1 cellular context compared by ENCODE assay signal in the genomic region with DNA sequence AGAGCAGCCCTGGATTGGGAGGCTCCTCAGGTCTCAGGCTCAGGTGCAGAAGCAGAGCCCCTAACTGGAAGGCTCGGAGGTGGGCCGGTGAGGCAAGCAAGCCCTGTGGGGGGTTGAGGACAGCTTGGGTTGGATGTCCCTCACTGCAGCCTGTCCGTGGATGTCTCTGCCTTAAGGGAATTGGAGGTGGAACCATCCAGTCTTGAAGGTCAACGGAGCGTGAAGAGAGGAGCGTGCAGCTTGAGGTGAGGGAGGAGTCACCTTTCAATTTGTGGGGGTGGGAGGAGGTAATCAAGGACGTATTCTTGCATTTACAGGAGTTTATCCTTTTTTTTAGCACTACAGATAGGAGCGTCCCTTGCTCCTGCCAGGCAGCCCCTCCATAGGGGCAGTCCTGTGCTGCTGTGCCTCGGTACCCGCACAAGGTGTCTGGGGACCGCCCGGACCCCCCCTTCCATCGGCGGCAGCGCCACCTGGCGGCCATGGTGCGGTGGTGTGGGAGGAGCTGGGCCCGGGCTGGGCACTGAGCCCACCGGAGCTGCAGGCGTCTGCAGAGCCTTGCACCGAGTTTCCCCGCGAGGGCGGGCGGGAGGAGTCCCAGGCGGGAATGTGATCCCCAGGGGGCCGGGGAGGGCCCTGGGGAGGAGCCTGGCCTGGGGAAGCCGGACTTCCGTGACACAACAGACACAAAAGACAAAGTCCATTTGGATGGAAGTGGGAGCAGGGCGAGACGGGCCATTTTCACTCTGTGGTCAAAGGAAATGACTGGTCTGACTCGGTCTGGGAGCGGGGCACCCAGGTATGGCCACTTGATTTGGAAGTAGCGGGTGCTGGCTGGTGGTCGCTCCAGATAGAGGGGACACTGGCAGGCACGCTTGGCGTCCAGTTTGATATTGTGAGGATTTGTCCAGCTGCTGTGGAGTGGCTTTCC.
A peak's percentile ranks its signal among the peaks of the same experiment; 100 is the strongest.
TF ChIP-seq lines count a peak whose summit lies in the region.

No MANE protein-coding gene starts in this region.

TF ChIP-seq in HepG2, 621 proteins besides CTCF, POLR2A, EP300 and RAD21 (continued from another document and continues in another):
- TF ChIP-seq, protein P1, sequence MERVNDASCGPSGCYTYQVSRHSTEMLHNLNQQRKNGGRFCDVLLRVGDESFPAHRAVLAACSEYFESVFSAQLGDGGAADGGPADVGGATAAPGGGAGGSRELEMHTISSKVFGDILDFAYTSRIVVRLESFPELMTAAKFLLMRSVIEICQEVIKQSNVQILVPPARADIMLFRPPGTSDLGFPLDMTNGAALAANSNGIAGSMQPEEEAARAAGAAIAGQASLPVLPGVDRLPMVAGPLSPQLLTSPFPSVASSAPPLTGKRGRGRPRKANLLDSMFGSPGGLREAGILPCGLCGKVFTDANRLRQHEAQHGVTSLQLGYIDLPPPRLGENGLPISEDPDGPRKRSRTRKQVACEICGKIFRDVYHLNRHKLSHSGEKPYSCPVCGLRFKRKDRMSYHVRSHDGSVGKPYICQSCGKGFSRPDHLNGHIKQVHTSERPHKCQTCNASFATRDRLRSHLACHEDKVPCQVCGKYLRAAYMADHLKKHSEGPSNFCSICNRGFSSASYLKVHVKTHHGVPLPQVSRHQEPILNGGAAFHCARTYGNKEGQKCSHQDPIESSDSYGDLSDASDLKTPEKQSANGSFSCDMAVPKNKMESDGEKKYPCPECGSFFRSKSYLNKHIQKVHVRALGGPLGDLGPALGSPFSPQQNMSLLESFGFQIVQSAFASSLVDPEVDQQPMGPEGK (CRISPR knock-in tag; IDR thresholded peaks at IDR 0.05), result peak; percentile 99
- TF ChIP-seq NFIB (CRISPR knock-in tag; IDR thresholded peaks at IDR 0.05; ENCODE audit: borderline replicate concordance) (no peak), ZFP82 (CRISPR knock-in tag; IDR thresholded peaks at IDR 0.05; ENCODE audit: borderline replicate concordance) (peak; percentile 77; the same call in 1 of the 2 replicates), ARNT2 (CRISPR knock-in tag; IDR thresholded peaks at IDR 0.05; ENCODE audit: low read depth) (peak; percentile 68; the same call in 1 of the 2 replicates), CBX2 (IDR thresholded peaks at IDR 0.05; ENCODE audit: low read depth, low read length) (no peak), CBX2 (CRISPR knock-in tag; IDR thresholded peaks at IDR 0.05; ENCODE audit: low read depth) (no peak), EHMT2 (IDR thresholded peaks at IDR 0.05; ENCODE audit: borderline replicate concordance, low read depth, low read length) (no peak), NR1H2 (CRISPR knock-in tag; IDR thresholded peaks at IDR 0.05; ENCODE audit: borderline replicate concordance, low read depth) (no peak), SOX13 (IDR thresholded peaks at IDR 0.05) (no peak), SOX13 (CRISPR knock-in tag; conservative IDR thresholded peaks at IDR 0.05 in 1 of 2, IDR thresholded peaks at IDR 0.05 in 1 of 2) (peak in 1 of 2 experiments; percentile 74; a peak in 2 of 4 replicates), SOX6 (IDR thresholded peaks at IDR 0.05) (no peak), SOX6 (CRISPR knock-in tag; IDR thresholded peaks at IDR 0.05) (peak; percentile 81), MXI1 (IDR thresholded peaks at IDR 0.05; ENCODE audit: borderline replicate concordance, low read depth, low read length) (peak; percentile 77; the same call in 1 of the 3 replicates), SRF (IDR thresholded peaks at IDR 0.05; ENCODE audit: low read depth, low read length) (no peak), KLF12 (CRISPR knock-in tag; IDR thresholded peaks at IDR 0.05; ENCODE audit: borderline replicate concordance) (peak; percentile 92), REXO4 (CRISPR knock-in tag; IDR thresholded peaks at IDR 0.05; ENCODE audit: borderline replicate concordance) (no peak), ARHGAP35 (CRISPR knock-in tag; IDR thresholded peaks at IDR 0.05; ENCODE audit: borderline replicate concordance) (peak; percentile 53; the same call in 1 of the 2 replicates), ZNF777 (CRISPR knock-in tag; IDR thresholded peaks at IDR 0.05) (peak; percentile 73), ZSCAN9 (CRISPR knock-in tag; IDR thresholded peaks at IDR 0.05; ENCODE audit: borderline replicate concordance) (peak; percentile 48; the same call in 1 of the 2 replicates), ZNF563 (CRISPR knock-in tag; IDR thresholded peaks at IDR 0.05) (no peak), ZNF75D (CRISPR knock-in tag; IDR thresholded peaks at IDR 0.05; ENCODE audit: borderline replicate concordance) (no peak), ZNF256 (CRISPR knock-in tag; conservative IDR thresholded peaks at IDR 0.05) (0 out of 2 replicates have a peak, but pooled peaks have one; percentile 80), ZNF629 (CRISPR knock-in tag; conservative IDR thresholded peaks at IDR 0.05) (peak; percentile 65), PHF5A (CRISPR knock-in tag; IDR thresholded peaks at IDR 0.05; ENCODE audit: low read depth, unreplicated experiment) (no peak), HMG20A (CRISPR knock-in tag; IDR thresholded peaks at IDR 0.05; ENCODE audit: borderline replicate concordance) (peak; percentile 42; the same call in 1 of the 2 replicates), ZNF124 (CRISPR knock-in tag; IDR thresholded peaks at IDR 0.05) (peak; percentile 80; the same call in 1 of the 2 replicates), MAFF (IDR thresholded peaks at IDR 0.05; ENCODE audit: low read depth, low read length) (no peak), CEBPB (IDR thresholded peaks at IDR 0.05; ENCODE audit: borderline replicate concordance, low read depth, low read length) (no peak; the same call in 1 of the 2 replicates), MIER2 (CRISPR knock-in tag; IDR thresholded peaks at IDR 0.05) (no peak), SAFB2 (CRISPR knock-in tag; IDR thresholded peaks at IDR 0.05; ENCODE audit: borderline replicate concordance, low read depth) (no peak; the same call in 1 of the 2 replicates)
- TF ChIP-seq, protein P2, sequence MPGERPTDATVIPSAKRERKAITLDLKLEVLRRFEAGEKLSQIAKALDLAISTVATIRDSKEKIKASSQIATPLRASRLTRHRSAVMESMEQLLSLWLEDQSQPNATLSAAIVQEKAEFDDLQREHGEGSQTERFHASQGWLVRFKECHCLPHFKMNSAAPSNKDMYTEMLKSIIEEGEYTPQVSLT (CRISPR knock-in tag; IDR thresholded peaks at IDR 0.05; ENCODE audit: borderline replicate concordance, low read depth), result no peak
- TF ChIP-seq, protein P3, sequence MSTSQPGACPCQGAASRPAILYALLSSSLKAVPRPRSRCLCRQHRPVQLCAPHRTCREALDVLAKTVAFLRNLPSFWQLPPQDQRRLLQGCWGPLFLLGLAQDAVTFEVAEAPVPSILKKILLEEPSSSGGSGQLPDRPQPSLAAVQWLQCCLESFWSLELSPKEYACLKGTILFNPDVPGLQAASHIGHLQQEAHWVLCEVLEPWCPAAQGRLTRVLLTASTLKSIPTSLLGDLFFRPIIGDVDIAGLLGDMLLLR (CRISPR knock-in tag; IDR thresholded peaks at IDR 0.05), result no peak
- TF ChIP-seq, protein P4, sequence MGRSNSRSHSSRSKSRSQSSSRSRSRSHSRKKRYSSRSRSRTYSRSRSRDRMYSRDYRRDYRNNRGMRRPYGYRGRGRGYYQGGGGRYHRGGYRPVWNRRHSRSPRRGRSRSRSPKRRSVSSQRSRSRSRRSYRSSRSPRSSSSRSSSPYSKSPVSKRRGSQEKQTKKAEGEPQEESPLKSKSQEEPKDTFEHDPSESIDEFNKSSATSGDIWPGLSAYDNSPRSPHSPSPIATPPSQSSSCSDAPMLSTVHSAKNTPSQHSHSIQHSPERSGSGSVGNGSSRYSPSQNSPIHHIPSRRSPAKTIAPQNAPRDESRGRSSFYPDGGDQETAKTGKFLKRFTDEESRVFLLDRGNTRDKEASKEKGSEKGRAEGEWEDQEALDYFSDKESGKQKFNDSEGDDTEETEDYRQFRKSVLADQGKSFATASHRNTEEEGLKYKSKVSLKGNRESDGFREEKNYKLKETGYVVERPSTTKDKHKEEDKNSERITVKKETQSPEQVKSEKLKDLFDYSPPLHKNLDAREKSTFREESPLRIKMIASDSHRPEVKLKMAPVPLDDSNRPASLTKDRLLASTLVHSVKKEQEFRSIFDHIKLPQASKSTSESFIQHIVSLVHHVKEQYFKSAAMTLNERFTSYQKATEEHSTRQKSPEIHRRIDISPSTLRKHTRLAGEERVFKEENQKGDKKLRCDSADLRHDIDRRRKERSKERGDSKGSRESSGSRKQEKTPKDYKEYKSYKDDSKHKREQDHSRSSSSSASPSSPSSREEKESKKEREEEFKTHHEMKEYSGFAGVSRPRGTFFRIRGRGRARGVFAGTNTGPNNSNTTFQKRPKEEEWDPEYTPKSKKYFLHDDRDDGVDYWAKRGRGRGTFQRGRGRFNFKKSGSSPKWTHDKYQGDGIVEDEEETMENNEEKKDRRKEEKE (IDR thresholded peaks at IDR 0.05), result no peak
- TF ChIP-seq, protein P5, sequence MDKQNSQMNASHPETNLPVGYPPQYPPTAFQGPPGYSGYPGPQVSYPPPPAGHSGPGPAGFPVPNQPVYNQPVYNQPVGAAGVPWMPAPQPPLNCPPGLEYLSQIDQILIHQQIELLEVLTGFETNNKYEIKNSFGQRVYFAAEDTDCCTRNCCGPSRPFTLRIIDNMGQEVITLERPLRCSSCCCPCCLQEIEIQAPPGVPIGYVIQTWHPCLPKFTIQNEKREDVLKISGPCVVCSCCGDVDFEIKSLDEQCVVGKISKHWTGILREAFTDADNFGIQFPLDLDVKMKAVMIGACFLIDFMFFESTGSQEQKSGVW (CRISPR knock-in tag; IDR thresholded peaks at IDR 0.05; ENCODE audit: borderline replicate concordance), result no peak
- TF ChIP-seq, protein P6, sequence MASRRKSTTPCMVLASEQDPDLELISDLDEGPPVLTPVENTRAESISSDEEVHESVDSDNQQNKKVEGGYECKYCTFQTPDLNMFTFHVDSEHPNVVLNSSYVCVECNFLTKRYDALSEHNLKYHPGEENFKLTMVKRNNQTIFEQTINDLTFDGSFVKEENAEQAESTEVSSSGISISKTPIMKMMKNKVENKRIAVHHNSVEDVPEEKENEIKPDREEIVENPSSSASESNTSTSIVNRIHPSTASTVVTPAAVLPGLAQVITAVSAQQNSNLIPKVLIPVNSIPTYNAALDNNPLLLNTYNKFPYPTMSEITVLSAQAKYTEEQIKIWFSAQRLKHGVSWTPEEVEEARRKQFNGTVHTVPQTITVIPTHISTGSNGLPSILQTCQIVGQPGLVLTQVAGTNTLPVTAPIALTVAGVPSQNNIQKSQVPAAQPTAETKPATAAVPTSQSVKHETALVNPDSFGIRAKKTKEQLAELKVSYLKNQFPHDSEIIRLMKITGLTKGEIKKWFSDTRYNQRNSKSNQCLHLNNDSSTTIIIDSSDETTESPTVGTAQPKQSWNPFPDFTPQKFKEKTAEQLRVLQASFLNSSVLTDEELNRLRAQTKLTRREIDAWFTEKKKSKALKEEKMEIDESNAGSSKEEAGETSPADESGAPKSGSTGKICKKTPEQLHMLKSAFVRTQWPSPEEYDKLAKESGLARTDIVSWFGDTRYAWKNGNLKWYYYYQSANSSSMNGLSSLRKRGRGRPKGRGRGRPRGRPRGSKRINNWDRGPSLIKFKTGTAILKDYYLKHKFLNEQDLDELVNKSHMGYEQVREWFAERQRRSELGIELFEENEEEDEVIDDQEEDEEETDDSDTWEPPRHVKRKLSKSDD (CRISPR knock-in tag; IDR thresholded peaks at IDR 0.05; ENCODE audit: low read depth), result peak; percentile 91
- TF ChIP-seq, protein P7, sequence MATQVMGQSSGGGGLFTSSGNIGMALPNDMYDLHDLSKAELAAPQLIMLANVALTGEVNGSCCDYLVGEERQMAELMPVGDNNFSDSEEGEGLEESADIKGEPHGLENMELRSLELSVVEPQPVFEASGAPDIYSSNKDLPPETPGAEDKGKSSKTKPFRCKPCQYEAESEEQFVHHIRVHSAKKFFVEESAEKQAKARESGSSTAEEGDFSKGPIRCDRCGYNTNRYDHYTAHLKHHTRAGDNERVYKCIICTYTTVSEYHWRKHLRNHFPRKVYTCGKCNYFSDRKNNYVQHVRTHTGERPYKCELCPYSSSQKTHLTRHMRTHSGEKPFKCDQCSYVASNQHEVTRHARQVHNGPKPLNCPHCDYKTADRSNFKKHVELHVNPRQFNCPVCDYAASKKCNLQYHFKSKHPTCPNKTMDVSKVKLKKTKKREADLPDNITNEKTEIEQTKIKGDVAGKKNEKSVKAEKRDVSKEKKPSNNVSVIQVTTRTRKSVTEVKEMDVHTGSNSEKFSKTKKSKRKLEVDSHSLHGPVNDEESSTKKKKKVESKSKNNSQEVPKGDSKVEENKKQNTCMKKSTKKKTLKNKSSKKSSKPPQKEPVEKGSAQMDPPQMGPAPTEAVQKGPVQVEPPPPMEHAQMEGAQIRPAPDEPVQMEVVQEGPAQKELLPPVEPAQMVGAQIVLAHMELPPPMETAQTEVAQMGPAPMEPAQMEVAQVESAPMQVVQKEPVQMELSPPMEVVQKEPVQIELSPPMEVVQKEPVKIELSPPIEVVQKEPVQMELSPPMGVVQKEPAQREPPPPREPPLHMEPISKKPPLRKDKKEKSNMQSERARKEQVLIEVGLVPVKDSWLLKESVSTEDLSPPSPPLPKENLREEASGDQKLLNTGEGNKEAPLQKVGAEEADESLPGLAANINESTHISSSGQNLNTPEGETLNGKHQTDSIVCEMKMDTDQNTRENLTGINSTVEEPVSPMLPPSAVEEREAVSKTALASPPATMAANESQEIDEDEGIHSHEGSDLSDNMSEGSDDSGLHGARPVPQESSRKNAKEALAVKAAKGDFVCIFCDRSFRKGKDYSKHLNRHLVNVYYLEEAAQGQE (IDR thresholded peaks at IDR 0.05; ENCODE audit: borderline replicate concordance in 1 of 2, low read depth in 1 of 2, low read length in 2 of 2), result peak in 1 of 2 experiments; percentile 77; a peak in 2 of 4 replicates
- TF ChIP-seq, protein P8, sequence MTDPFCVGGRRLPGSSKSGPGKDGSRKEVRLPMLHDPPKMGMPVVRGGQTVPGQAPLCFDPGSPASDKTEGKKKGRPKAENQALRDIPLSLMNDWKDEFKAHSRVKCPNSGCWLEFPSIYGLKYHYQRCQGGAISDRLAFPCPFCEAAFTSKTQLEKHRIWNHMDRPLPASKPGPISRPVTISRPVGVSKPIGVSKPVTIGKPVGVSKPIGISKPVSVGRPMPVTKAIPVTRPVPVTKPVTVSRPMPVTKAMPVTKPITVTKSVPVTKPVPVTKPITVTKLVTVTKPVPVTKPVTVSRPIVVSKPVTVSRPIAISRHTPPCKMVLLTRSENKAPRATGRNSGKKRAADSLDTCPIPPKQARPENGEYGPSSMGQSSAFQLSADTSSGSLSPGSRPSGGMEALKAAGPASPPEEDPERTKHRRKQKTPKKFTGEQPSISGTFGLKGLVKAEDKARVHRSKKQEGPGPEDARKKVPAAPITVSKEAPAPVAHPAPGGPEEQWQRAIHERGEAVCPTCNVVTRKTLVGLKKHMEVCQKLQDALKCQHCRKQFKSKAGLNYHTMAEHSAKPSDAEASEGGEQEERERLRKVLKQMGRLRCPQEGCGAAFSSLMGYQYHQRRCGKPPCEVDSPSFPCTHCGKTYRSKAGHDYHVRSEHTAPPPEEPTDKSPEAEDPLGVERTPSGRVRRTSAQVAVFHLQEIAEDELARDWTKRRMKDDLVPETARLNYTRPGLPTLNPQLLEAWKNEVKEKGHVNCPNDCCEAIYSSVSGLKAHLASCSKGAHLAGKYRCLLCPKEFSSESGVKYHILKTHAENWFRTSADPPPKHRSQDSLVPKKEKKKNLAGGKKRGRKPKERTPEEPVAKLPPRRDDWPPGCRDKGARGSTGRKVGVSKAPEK (CRISPR knock-in tag; IDR thresholded peaks at IDR 0.05; ENCODE audit: borderline replicate concordance), result 0 out of 2 replicates have a peak, but pooled peaks have one; percentile 50
- TF ChIP-seq, protein P9, sequence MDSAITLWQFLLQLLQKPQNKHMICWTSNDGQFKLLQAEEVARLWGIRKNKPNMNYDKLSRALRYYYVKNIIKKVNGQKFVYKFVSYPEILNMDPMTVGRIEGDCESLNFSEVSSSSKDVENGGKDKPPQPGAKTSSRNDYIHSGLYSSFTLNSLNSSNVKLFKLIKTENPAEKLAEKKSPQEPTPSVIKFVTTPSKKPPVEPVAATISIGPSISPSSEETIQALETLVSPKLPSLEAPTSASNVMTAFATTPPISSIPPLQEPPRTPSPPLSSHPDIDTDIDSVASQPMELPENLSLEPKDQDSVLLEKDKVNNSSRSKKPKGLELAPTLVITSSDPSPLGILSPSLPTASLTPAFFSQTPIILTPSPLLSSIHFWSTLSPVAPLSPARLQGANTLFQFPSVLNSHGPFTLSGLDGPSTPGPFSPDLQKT (CRISPR knock-in tag; IDR thresholded peaks at IDR 0.05; ENCODE audit: borderline replicate concordance), result no peak
